Comparison of ENCODE assay signal across 20 cellular contexts in genomic region chr22:19336133-19337075, GRCh38. TPM values are rescaled to one million over a fixed set of nuclear protein-coding genes. Genes with fewer than 3 reads are reported as not detected.
DNase-seq lines count a peak whose midpoint lies in the region; ATAC-seq lines count a peak whose summit lies in the region.
"Had no signal": no experiment of that assay in that cellular context is flagged by ENCODE, and none has a peak within 500 bp of the region (broad histone marks: within the 10 kb centered on the region; RNA-seq: fewer than 3 reads in every experiment).

No MANE protein-coding gene starts in this region.

- DNase-seq in HuH-7.5 (ENCODE audit: low spot score) (peak; percentile 23), kidney tubule cell (ENCODE audit: low spot score) (peak; percentile 1), NCI-H146 treated with DMSO at 0.1 percent for 48 hours (lab: John Stamatoyannopoulos, UW; ENCODE audit: unreplicated experiment) (no peak)
- DNase-seq in activated T-helper 1 cell treated with anti-CD3 and anti-CD28 coated beads, Interleukin-12 subunit alpha, Interleukin-12 subunit beta, Interleukin-2, Interleukin-4 antibody, amounts not matched to agents 30 ng/mL and 10 ng/mL and 1 ng/mL, durations not matched to agents 14 hours and 24 hours and 36 hours (ENCODE audit: low spot score), result no peak
- DNase-seq: CD4-positive, CD25-positive, alpha-beta regulatory T cell; COR-L47; DMS 273 treated with DMSO at 0.1 percent for 48 hours; GDM1; GOT3; Kasumi-1; MG63; NCI-H1048; NCI-H1436; NCI-H2081; SW 1271 had no signal

- H3K9ac ChIP-seq in mucosa of rectum (ENCODE audit: low read depth in 1 of 2, low read length in 2 of 2), result peak overlapping the region; percentile 9 to 46

- ATAC-seq in HG03175 (IDR thresholded peaks at IDR 0.05; ENCODE audit: unreplicated experiment) (no peak), GM19463 (IDR thresholded peaks at IDR 0.05; ENCODE audit: unreplicated experiment) (no peak)
- ATAC-seq: Panc1 had no signal

- intact Hi-C loops in activated T-helper 1 cell treated with anti-CD3 and anti-CD28 coated beads, Interleukin-12 subunit alpha, Interleukin-12 subunit beta, Interleukin-2, Interleukin-4 antibody, amounts not matched to agents 30 ng/mL and 10 ng/mL and 1 ng/mL, durations not matched to agents 14 hours and 24 hours and 36 hours (cut with micrococcal nuclease), result no loop called here

- H3K4me1 Mint-ChIP-seq in activated T-helper 1 cell treated with anti-CD3 and anti-CD28 coated beads, Interleukin-12 subunit alpha, Interleukin-12 subunit beta, Interleukin-2, Interleukin-4 antibody, amounts not matched to agents 30 ng/mL and 10 ng/mL and 1 ng/mL, durations not matched to agents 14 hours and 24 hours and 36 hours (ENCODE audit: low read depth), result no peaks in the 10 kb centered on the region
- H3K4me1 Mint-ChIP-seq: IgD-negative memory B cell had no signal

- H3K9me3 ChIP-seq in mucosa of rectum (ENCODE audit: control insufficient read depth in 2 of 2, low read length in 2 of 2), result peaks cover 0 to 3% of the 10 kb centered on the region in 2 donors

- no peaks in the 10 kb centered on the region for H3K27me3 Mint-ChIP-seq in activated T-helper 1 cell treated with anti-CD3 and anti-CD28 coated beads, Interleukin-12 subunit alpha, Interleukin-12 subunit beta, Interleukin-2, Interleukin-4 antibody, amounts not matched to agents 30 ng/mL and 10 ng/mL and 1 ng/mL, durations not matched to agents 14 hours and 24 hours and 36 hours (ENCODE audit: insufficient read depth)
- H3K27me3 Mint-ChIP-seq: CD4-positive, CD25-positive, alpha-beta regulatory T cell; IgD-negative memory B cell had no signal

- H3K36me3 Mint-ChIP-seq in activated T-helper 1 cell treated with anti-CD3 and anti-CD28 coated beads, Interleukin-12 subunit alpha, Interleukin-12 subunit beta, Interleukin-2, Interleukin-4 antibody, amounts not matched to agents 30 ng/mL and 10 ng/mL and 1 ng/mL, durations not matched to agents 14 hours and 24 hours and 36 hours (ENCODE audit: low read depth), result peaks cover 75% of the 10 kb centered on the region

- no peaks in the 10 kb centered on the region for H3K27me3 ChIP-seq in mucosa of rectum (ENCODE audit: control insufficient read depth in 2 of 2, insufficient read depth in 2 of 2, low read length in 2 of 2)
- H3K27me3 ChIP-seq: MG63 had no signal

- peak overlapping the region; percentile 63 to 84 for H3K27ac ChIP-seq in mucosa of rectum (ENCODE audit: low read depth in 2 of 2, low read length in 2 of 2)

- H3K4me3 ChIP-seq in mucosa of rectum (ENCODE audit: low read length in 2 of 2), result peak overlapping the region; percentile 22 to 33
- H3K4me3 ChIP-seq: MG63 had no signal

- H3K4me3 Mint-ChIP-seq in activated T-helper 1 cell treated with anti-CD3 and anti-CD28 coated beads, Interleukin-12 subunit alpha, Interleukin-12 subunit beta, Interleukin-2, Interleukin-4 antibody, amounts not matched to agents 30 ng/mL and 10 ng/mL and 1 ng/mL, durations not matched to agents 14 hours and 24 hours and 36 hours, result no peak overlapping the region
- H3K4me3 Mint-ChIP-seq: CD4-positive, CD25-positive, alpha-beta regulatory T cell had no signal

- peaks cover 6 to 34% of the 10 kb centered on the region in 2 donors for H3K36me3 ChIP-seq in mucosa of rectum (ENCODE audit: control insufficient read depth in 2 of 2, insufficient read depth in 2 of 2, low read length in 2 of 2)

- peaks cover 6 to 9% of the 10 kb centered on the region in 2 donors for H3K4me1 ChIP-seq in mucosa of rectum (ENCODE audit: control insufficient read depth in 2 of 2, insufficient read depth in 2 of 2, low read length in 2 of 2)

- peaks cover 65% of the 10 kb centered on the region for H3K9me3 Mint-ChIP-seq in activated T-helper 1 cell treated with anti-CD3 and anti-CD28 coated beads, Interleukin-12 subunit alpha, Interleukin-12 subunit beta, Interleukin-2, Interleukin-4 antibody, amounts not matched to agents 30 ng/mL and 10 ng/mL and 1 ng/mL, durations not matched to agents 14 hours and 24 hours and 36 hours

- H3K27ac Mint-ChIP-seq in activated T-helper 1 cell treated with anti-CD3 and anti-CD28 coated beads, Interleukin-12 subunit alpha, Interleukin-12 subunit beta, Interleukin-2, Interleukin-4 antibody, amounts not matched to agents 30 ng/mL and 10 ng/mL and 1 ng/mL, durations not matched to agents 14 hours and 24 hours and 36 hours, result no peak overlapping the region
- H3K27ac Mint-ChIP-seq: CD4-positive, CD25-positive, alpha-beta regulatory T cell; IgD-negative memory B cell had no signal

RNA-seq across cellular contexts. Expression of gene CLTCL1, which starts 44.9 kb away (rescaled TPM):
- total RNA-seq in activated T-helper 1 cell treated with anti-CD3 and anti-CD28 coated beads, Interleukin-12 subunit alpha, Interleukin-12 subunit beta, Interleukin-2, Interleukin-4 antibody, amounts not matched to agents 30 ng/mL and 10 ng/mL and 1 ng/mL, durations not matched to agents 14 hours and 24 hours and 36 hours, result 0.64 and 0.73 TPM in 2 replicates

Comparison
In these comparisons a context has a peak if more than half of its experiments do, and no peak if none do; other contexts are left out.
1. DNase-seq: peak in HuH-7.5 (single experiment) and kidney tubule cell (single experiment); none in activated T-helper 1 cell treated with anti-CD3 and anti-CD28 coated beads, Interleukin-12 subunit alpha, Interleukin-12 subunit beta, Interleukin-2, Interleukin-4 antibody, amounts not matched to agents 30 ng/mL and 10 ng/mL and 1 ng/mL, durations not matched to agents 14 hours and 24 hours and 36 hours (single experiment) and NCI-H146 treated with DMSO at 0.1 percent for 48 hours (single experiment).